ENCODE assay signal across 1 cellular context in genomic region chr21:42332557-42332956, GRCh38.
TF ChIP-seq lines count a peak whose summit lies in the region.

No MANE protein-coding gene starts in this region.

TF ChIP-seq in H1, 55 proteins besides CTCF, POLR2A, EP300 and RAD21 (continued from another document):
- TF ChIP-seq SP1 (IDR thresholded peaks at IDR 0.05; ENCODE audit: low read depth, low read length) (no peak), CREB1 (IDR thresholded peaks at IDR 0.05) (no peak), EZH2 (IDR thresholded peaks at IDR 0.05; ENCODE audit: low read depth, low read length, severe bottlenecking) (no peak), SIX5 (IDR thresholded peaks at IDR 0.05; ENCODE audit: low read depth, low read length) (no peak), PHF8 (conservative IDR thresholded peaks at IDR 0.05; ENCODE audit: low read depth, low read length) (no peak), TCF12 (IDR thresholded peaks at IDR 0.05; ENCODE audit: low read depth, low read length) (no peak), SAP30 (IDR thresholded peaks at IDR 0.05; ENCODE audit: insufficient read depth, insufficient replicate concordance, low read length) (no peak), SIN3A (conservative IDR thresholded peaks at IDR 0.05 in 1 of 2, IDR thresholded peaks at IDR 0.05 in 1 of 2; ENCODE audit: low read depth in 1 of 2, low read length in 2 of 2) (no peak), USF2 (IDR thresholded peaks at IDR 0.05; ENCODE audit: low read length) (no peak), GTF2F1 (IDR thresholded peaks at IDR 0.05; ENCODE audit: borderline replicate concordance, low read depth, low read length) (no peak), CBX8 (IDR thresholded peaks at IDR 0.05; ENCODE audit: borderline replicate concordance, low read depth, low read length) (no peak)
